ENCODE assay signal across 1 cellular context in the genomic region with DNA sequence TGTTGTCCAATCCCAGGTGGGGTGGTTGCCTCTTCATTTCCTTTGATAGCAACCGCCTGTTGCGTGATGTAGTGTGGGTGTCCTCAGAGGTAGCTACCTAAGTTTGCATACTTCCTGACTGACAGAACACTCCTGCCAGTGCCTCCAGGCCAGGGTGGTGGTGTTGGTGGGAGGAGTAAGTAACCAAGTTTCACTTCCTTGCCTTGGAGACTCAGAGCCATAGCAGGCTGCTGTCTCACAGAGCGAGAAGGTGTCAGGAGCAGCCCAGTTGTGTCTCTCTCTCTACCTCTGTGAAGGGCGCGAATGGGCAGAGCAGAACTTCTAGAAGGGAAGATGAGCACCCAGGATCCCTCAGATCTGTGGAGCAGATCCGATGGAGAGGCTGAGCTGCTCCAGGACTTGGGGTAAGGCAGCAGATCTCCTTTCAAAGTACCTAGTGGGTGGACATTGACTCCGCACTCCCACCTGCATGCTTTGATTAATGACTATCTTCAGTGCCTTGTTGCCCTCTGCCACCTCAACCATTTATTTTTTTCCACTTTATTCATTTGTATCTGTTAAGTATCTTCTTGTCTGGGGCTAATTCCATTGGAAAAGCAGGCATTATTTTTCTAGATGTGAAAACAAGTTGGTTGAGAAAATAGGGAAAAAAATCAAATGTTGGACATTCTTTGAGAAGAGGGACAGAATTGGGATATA.
TF ChIP-seq lines count a peak whose summit lies in the region.

A gene with protein sequence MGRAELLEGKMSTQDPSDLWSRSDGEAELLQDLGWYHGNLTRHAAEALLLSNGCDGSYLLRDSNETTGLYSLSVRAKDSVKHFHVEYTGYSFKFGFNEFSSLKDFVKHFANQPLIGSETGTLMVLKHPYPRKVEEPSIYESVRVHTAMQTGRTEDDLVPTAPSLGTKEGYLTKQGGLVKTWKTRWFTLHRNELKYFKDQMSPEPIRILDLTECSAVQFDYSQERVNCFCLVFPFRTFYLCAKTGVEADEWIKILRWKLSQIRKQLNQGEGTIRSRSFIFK (plus strand): TSS at position 217 of the 699 bp plus-strand sequence. CDS start 87 bp downstream, at position 304.

TF ChIP-seq in GM12878, 131 proteins besides CTCF, POLR2A, EP300 and RAD21 (continued from another document):
- TF ChIP-seq, protein P1, sequence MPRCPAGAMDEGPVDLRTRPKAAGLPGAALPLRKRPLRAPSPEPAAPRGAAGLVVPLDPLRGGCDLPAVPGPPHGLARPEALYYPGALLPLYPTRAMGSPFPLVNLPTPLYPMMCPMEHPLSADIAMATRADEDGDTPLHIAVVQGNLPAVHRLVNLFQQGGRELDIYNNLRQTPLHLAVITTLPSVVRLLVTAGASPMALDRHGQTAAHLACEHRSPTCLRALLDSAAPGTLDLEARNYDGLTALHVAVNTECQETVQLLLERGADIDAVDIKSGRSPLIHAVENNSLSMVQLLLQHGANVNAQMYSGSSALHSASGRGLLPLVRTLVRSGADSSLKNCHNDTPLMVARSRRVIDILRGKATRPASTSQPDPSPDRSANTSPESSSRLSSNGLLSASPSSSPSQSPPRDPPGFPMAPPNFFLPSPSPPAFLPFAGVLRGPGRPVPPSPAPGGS (IDR thresholded peaks at IDR 0.05; ENCODE audit: borderline replicate concordance, insufficient read depth, low read depth, low read length, poor library complexity, severe bottlenecking), result no peak
- 0 out of 2 replicates have a peak, but pooled peaks have one; percentile 34 for TF ChIP-seq HCFC1 (IDR thresholded peaks at IDR 0.05; ENCODE audit: low read length)
- no peak for TF ChIP-seq NRF1 (conservative IDR thresholded peaks at IDR 0.05; ENCODE audit: low read depth, low read length)
- TF ChIP-seq, protein P2, sequence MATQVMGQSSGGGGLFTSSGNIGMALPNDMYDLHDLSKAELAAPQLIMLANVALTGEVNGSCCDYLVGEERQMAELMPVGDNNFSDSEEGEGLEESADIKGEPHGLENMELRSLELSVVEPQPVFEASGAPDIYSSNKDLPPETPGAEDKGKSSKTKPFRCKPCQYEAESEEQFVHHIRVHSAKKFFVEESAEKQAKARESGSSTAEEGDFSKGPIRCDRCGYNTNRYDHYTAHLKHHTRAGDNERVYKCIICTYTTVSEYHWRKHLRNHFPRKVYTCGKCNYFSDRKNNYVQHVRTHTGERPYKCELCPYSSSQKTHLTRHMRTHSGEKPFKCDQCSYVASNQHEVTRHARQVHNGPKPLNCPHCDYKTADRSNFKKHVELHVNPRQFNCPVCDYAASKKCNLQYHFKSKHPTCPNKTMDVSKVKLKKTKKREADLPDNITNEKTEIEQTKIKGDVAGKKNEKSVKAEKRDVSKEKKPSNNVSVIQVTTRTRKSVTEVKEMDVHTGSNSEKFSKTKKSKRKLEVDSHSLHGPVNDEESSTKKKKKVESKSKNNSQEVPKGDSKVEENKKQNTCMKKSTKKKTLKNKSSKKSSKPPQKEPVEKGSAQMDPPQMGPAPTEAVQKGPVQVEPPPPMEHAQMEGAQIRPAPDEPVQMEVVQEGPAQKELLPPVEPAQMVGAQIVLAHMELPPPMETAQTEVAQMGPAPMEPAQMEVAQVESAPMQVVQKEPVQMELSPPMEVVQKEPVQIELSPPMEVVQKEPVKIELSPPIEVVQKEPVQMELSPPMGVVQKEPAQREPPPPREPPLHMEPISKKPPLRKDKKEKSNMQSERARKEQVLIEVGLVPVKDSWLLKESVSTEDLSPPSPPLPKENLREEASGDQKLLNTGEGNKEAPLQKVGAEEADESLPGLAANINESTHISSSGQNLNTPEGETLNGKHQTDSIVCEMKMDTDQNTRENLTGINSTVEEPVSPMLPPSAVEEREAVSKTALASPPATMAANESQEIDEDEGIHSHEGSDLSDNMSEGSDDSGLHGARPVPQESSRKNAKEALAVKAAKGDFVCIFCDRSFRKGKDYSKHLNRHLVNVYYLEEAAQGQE (IDR thresholded peaks at IDR 0.05; ENCODE audit: low read depth, low read length), result no peak
- TF ChIP-seq ZNF384 (IDR thresholded peaks at IDR 0.05; ENCODE audit: borderline replicate concordance, low read depth, low read length), result no peak
- TF ChIP-seq SMC3 (IDR thresholded peaks at IDR 0.05; ENCODE audit: borderline replicate concordance, low read length), result peak; percentile 20; the same call in 1 of the 2 replicates
- TF ChIP-seq, protein P3, sequence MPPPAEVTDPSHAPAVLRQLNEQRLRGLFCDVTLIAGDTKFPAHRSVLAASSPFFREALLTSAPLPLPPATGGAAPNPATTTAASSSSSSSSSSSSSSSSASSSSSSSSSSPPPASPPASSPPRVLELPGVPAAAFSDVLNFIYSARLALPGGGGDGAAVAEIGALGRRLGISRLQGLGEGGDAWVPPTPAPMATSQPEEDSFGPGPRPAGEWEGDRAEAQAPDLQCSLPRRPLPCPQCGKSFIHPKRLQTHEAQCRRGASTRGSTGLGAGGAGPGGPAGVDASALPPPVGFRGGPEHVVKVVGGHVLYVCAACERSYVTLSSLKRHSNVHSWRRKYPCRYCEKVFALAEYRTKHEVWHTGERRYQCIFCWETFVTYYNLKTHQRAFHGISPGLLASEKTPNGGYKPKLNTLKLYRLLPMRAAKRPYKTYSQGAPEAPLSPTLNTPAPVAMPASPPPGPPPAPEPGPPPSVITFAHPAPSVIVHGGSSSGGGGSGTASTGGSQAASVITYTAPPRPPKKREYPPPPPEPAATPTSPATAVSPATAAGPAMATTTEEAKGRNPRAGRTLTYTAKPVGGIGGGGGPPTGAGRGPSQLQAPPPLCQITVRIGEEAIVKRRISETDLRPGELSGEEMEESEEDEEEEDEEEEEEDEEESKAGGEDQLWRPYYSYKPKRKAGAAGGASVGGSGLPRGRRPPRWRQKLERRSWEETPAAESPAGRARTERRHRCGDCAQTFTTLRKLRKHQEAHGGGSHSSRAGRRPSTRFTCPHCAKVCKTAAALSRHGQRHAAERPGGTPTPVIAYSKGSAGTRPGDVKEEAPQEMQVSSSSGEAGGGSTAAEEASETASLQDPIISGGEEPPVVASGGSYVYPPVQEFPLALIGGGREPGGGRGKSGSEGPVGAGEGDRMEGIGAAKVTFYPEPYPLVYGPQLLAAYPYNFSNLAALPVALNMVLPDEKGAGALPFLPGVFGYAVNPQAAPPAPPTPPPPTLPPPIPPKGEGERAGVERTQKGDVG (CRISPR knock-in tag; IDR thresholded peaks at IDR 0.05), result no peak
- TF ChIP-seq, protein P4, sequence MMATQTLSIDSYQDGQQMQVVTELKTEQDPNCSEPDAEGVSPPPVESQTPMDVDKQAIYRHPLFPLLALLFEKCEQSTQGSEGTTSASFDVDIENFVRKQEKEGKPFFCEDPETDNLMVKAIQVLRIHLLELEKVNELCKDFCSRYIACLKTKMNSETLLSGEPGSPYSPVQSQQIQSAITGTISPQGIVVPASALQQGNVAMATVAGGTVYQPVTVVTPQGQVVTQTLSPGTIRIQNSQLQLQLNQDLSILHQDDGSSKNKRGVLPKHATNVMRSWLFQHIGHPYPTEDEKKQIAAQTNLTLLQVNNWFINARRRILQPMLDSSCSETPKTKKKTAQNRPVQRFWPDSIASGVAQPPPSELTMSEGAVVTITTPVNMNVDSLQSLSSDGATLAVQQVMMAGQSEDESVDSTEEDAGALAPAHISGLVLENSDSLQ (IDR thresholded peaks at IDR 0.05), result peak; percentile 97
- TF ChIP-seq, protein P5, sequence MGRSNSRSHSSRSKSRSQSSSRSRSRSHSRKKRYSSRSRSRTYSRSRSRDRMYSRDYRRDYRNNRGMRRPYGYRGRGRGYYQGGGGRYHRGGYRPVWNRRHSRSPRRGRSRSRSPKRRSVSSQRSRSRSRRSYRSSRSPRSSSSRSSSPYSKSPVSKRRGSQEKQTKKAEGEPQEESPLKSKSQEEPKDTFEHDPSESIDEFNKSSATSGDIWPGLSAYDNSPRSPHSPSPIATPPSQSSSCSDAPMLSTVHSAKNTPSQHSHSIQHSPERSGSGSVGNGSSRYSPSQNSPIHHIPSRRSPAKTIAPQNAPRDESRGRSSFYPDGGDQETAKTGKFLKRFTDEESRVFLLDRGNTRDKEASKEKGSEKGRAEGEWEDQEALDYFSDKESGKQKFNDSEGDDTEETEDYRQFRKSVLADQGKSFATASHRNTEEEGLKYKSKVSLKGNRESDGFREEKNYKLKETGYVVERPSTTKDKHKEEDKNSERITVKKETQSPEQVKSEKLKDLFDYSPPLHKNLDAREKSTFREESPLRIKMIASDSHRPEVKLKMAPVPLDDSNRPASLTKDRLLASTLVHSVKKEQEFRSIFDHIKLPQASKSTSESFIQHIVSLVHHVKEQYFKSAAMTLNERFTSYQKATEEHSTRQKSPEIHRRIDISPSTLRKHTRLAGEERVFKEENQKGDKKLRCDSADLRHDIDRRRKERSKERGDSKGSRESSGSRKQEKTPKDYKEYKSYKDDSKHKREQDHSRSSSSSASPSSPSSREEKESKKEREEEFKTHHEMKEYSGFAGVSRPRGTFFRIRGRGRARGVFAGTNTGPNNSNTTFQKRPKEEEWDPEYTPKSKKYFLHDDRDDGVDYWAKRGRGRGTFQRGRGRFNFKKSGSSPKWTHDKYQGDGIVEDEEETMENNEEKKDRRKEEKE (IDR thresholded peaks at IDR 0.05), result no peak
- no peak; the same call in 1 of the 2 replicates for TF ChIP-seq TCF7 (IDR thresholded peaks at IDR 0.05; ENCODE audit: borderline replicate concordance)
- TF ChIP-seq CHD4 (IDR thresholded peaks at IDR 0.05), result no peak
- TF ChIP-seq, protein P6, sequence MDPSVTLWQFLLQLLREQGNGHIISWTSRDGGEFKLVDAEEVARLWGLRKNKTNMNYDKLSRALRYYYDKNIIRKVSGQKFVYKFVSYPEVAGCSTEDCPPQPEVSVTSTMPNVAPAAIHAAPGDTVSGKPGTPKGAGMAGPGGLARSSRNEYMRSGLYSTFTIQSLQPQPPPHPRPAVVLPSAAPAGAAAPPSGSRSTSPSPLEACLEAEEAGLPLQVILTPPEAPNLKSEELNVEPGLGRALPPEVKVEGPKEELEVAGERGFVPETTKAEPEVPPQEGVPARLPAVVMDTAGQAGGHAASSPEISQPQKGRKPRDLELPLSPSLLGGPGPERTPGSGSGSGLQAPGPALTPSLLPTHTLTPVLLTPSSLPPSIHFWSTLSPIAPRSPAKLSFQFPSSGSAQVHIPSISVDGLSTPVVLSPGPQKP (IDR thresholded peaks at IDR 0.05; ENCODE audit: low read depth, low read length), result 0 out of 2 replicates have a peak, but pooled peaks have one; percentile 36
- no peak for TF ChIP-seq RAD51 (IDR thresholded peaks at IDR 0.05)
- peak; percentile 86; the same call in 1 of the 2 replicates for TF ChIP-seq CBFB (IDR thresholded peaks at IDR 0.05; ENCODE audit: low read depth)
- TF ChIP-seq MTA2 (IDR thresholded peaks at IDR 0.05; ENCODE audit: low read depth), result no peak; the same call in 1 of the 2 replicates
- no peak for TF ChIP-seq YBX1 (IDR thresholded peaks at IDR 0.05)
- peak; percentile 99 for TF ChIP-seq POLR2AphosphoS5 (IDR thresholded peaks at IDR 0.05; ENCODE audit: low read length)
- peak; percentile 28; the same call in 1 of the 2 replicates for TF ChIP-seq ZBED1 (IDR thresholded peaks at IDR 0.05; ENCODE audit: borderline replicate concordance)
- no peak for TF ChIP-seq MYC (IDR thresholded peaks at IDR 0.05; ENCODE audit: insufficient read depth, insufficient read length, insufficient replicate concordance, low read length, severe bottlenecking)
- TF ChIP-seq RB1 (IDR thresholded peaks at IDR 0.05; ENCODE audit: borderline replicate concordance), result peak; percentile 57; the same call in 1 of the 2 replicates
- no peak; the same call in 1 of the 2 replicates for TF ChIP-seq SMARCA5 (IDR thresholded peaks at IDR 0.05)
- peak; percentile 89 for TF ChIP-seq IRF4 (IDR thresholded peaks at IDR 0.05; ENCODE audit: low read depth, low read length)
- TF ChIP-seq CHD2 (IDR thresholded peaks at IDR 0.05; ENCODE audit: borderline replicate concordance, low read depth, low read length), result no peak; the same call in 1 of the 2 replicates
- peak; percentile 16; the same call in 1 of the 2 replicates for TF ChIP-seq STAT1 (conservative IDR thresholded peaks at IDR 0.05)
- TF ChIP-seq BACH1 (IDR thresholded peaks at IDR 0.05; ENCODE audit: borderline replicate concordance), result peak; percentile 67; the same call in 1 of the 2 replicates
- peak; percentile 92 for TF ChIP-seq IKZF1 (conservative IDR thresholded peaks at IDR 0.05)
